Comparison of ENCODE assay signal across 9 cellular contexts in genomic region chr21:41369915-41370839, GRCh38. TPM values are rescaled to one million over a fixed set of nuclear protein-coding genes. Genes with fewer than 3 reads are reported as not detected.
DNase-seq lines count a peak whose midpoint lies in the region; ATAC-seq and TF ChIP-seq lines count a peak whose summit lies in the region.
"Had no signal": no experiment of that assay in that cellular context is flagged by ENCODE, and none has a peak within 500 bp of the region (broad histone marks: within the 10 kb centered on the region; RNA-seq: fewer than 3 reads in every experiment).

No MANE protein-coding gene starts in this region.

- no peak for TF ChIP-seq CTCF in nephron progenitor cell (IDR thresholded peaks at IDR 0.05)
- no peak for TF ChIP-seq CTCF in Calu3 (IDR thresholded peaks at IDR 0.05; ENCODE audit: unreplicated experiment)

- H3K9me3 Mint-ChIP-seq in activated naive CD8-positive, alpha-beta T cell treated with anti-CD3 and anti-CD28 coated beads, Interleukin-2, amount 50 U/mL, for 24 hours, result no peaks in the 10 kb centered on the region
- H3K9me3 Mint-ChIP-seq in nephron progenitor cell (no peaks in the 10 kb centered on the region), Calu3 (ENCODE audit: low read depth, unreplicated experiment) (no peaks in the 10 kb centered on the region)

- DNase-seq in DMS79 treated with DMSO at 0.1 percent for 48 hours (lab: John Stamatoyannopoulos, UW), result peak; percentile 34
- peak; percentile 2 to 53 for DNase-seq in NCI-H1930 (lab: John Stamatoyannopoulos, UW)
- DNase-seq in activated naive CD8-positive, alpha-beta T cell treated with anti-CD3 and anti-CD28 coated beads, Interleukin-2, amount 50 U/mL, for 24 hours, result peak; percentile 28
- no peak for DNase-seq in nephron progenitor cell
- DNase-seq in UCSD-AML1 (lab: John Stamatoyannopoulos, UW; ENCODE audit: unreplicated experiment), result no peak
- no peak for DNase-seq in Calu3

- ATAC-seq in activated naive CD8-positive, alpha-beta T cell treated with anti-CD3 and anti-CD28 coated beads, Interleukin-2, amount 50 U/mL, for 24 hours, result no peak
- no peak for ATAC-seq in HG02840 (IDR thresholded peaks at IDR 0.05; ENCODE audit: low FRiP score, unreplicated experiment)
- no peak for ATAC-seq in HG03378 (IDR thresholded peaks at IDR 0.05; ENCODE audit: unreplicated experiment)

- intact Hi-C loops in Calu3 (cut with micrococcal nuclease; ENCODE audit: unreplicated experiment), result no loop called here

- peak overlapping the region; percentile 83 for H3K27ac Mint-ChIP-seq in activated naive CD8-positive, alpha-beta T cell treated with anti-CD3 and anti-CD28 coated beads, Interleukin-2, amount 50 U/mL, for 24 hours
- H3K27ac Mint-ChIP-seq in nephron progenitor cell, result no peak overlapping the region
- no peak overlapping the region for H3K27ac Mint-ChIP-seq in Calu3 (ENCODE audit: unreplicated experiment)

- H3K4me3 Mint-ChIP-seq in activated naive CD8-positive, alpha-beta T cell treated with anti-CD3 and anti-CD28 coated beads, Interleukin-2, amount 50 U/mL, for 24 hours, result peak overlapping the region; percentile 72
- H3K4me3 Mint-ChIP-seq in nephron progenitor cell, result peak overlapping the region; percentile 48
- no peak overlapping the region for H3K4me3 Mint-ChIP-seq in Calu3 (ENCODE audit: low read depth, unreplicated experiment)

- H3K4me1 Mint-ChIP-seq in activated naive CD8-positive, alpha-beta T cell treated with anti-CD3 and anti-CD28 coated beads, Interleukin-2, amount 50 U/mL, for 24 hours, result peaks cover 72% of the 10 kb centered on the region
- H3K4me1 Mint-ChIP-seq in nephron progenitor cell, result peaks cover 36% of the 10 kb centered on the region
- peaks cover 20% of the 10 kb centered on the region for H3K4me1 Mint-ChIP-seq in Calu3 (ENCODE audit: low read depth, unreplicated experiment)

- BruUV-seq in Calu3 (replicated peaks; lab: Mats Ljungman, UMichigan), result no TSS peak

- peaks cover 6% of the 10 kb centered on the region for H3K36me3 Mint-ChIP-seq in activated naive CD8-positive, alpha-beta T cell treated with anti-CD3 and anti-CD28 coated beads, Interleukin-2, amount 50 U/mL, for 24 hours (ENCODE audit: low read depth)
- H3K36me3 Mint-ChIP-seq in nephron progenitor cell (ENCODE audit: low read depth), result no peaks in the 10 kb centered on the region
- peaks cover 10% of the 10 kb centered on the region for H3K36me3 Mint-ChIP-seq in Calu3 (ENCODE audit: insufficient read depth, unreplicated experiment)

- CTCF ChIA-PET in Calu3 (lab: Charles Lee), result no interaction called here

- no peaks in the 10 kb centered on the region for H3K27me3 Mint-ChIP-seq in activated naive CD8-positive, alpha-beta T cell treated with anti-CD3 and anti-CD28 coated beads, Interleukin-2, amount 50 U/mL, for 24 hours
- H3K27me3 Mint-ChIP-seq in nephron progenitor cell (ENCODE audit: low read depth, poor library complexity) (peaks cover 11% of the 10 kb centered on the region), Calu3 (ENCODE audit: unreplicated experiment) (no peaks in the 10 kb centered on the region)

RNA-seq across cellular contexts. Expression of gene MX2, which starts 8.3 kb away (rescaled TPM):
- 17.6 and 65.2 TPM in 2 replicates for total RNA-seq in Calu3 (2022)

RNA-seq across cellular contexts. Expression of gene FAM3B, which starts 53.6 kb away (rescaled TPM):
- total RNA-seq in Calu3 (2022), result 0.47 and 0.71 TPM in 2 replicates
- total RNA-seq: temporal lobe had no signal

RNA-seq across cellular contexts. Expression of gene MX1, which starts 55.9 kb away (rescaled TPM):
- 175 and 504 TPM in 2 replicates for total RNA-seq in Calu3 (2022)

Comparison
In these comparisons a context has a peak if more than half of its experiments do, and no peak if none do; other contexts are left out.
1. DNase-seq: peak in DMS79 treated with DMSO at 0.1 percent for 48 hours (single experiment), NCI-H1930 (2 of 2) and activated naive CD8-positive, alpha-beta T cell treated with anti-CD3 and anti-CD28 coated beads, Interleukin-2, amount 50 U/mL, for 24 hours (single experiment); none in nephron progenitor cell (single experiment), UCSD-AML1 (single experiment) and Calu3 (single experiment).